In the genomic region with DNA sequence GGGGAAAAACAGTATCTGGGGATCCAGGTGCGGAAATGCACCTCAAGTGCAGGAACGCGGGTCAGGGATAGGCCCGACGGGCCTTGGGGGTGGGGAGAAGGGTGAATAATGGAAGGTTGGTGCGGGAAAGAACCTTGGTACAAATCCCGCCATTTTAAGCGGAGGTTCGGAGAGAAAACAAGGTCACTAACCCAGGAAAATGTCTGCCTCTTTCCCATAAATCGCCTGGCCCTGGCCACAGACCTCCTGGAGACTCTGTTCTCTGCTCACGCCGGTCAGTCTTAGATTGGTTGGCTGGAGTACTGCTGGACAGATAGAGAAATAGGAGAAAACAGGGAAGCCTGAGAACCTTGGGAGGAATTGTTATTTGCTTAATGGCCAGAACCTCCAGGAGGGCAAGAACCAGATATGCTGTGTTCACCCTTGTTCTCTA, we compare ENCODE assay signal across 8 cellular contexts.
A peak's percentile ranks its signal among the peaks of the same experiment; 100 is the strongest.
DNase-seq lines count a peak whose midpoint lies in the region; ATAC-seq and TF ChIP-seq lines count a peak whose summit lies in the region.

No MANE protein-coding gene starts in this region.

- H3K27me3 Mint-ChIP-seq in dendritic cell treated with granulocyte-macrophage colony-stimulating factor and Interleukin-4, amounts not matched to agents 40 ng/mL and 50 ng/mL, for 4 days: no peaks in the 10 kb centered on the region

- H3K36me3 Mint-ChIP-seq in dendritic cell treated with granulocyte-macrophage colony-stimulating factor and Interleukin-4, amounts not matched to agents 40 ng/mL and 50 ng/mL, for 4 days (ENCODE audit: low read depth): peaks cover 13% of the 10 kb centered on the region

- no peak for DNase-seq in DND-41
- DNase-seq in NCI-H748 (lab: John Stamatoyannopoulos, UW; ENCODE audit: unreplicated experiment): peak; percentile 76
- DNase-seq in SIG-M5 (lab: John Stamatoyannopoulos, UW): no peak
- no peak for DNase-seq in iPS-NIHi7 (ENCODE audit: extremely low spot score)

- no peak for TF ChIP-seq CTCF in DND-41 (IDR thresholded peaks at IDR 0.05; ENCODE audit: borderline replicate concordance, extremely low read depth, low read length, poor library complexity, severe bottlenecking)

- peak overlapping the region; percentile 94 for H3K9ac ChIP-seq in DND-41 (ENCODE audit: low read depth, low read length)

- H3K4me2 ChIP-seq in DND-41 (ENCODE audit: insufficient read depth, low read length): peak overlapping the region; percentile 65

- peaks cover 49% of the 10 kb centered on the region for H3K79me2 ChIP-seq in DND-41 (ENCODE audit: insufficient read depth, low read length)

- peak overlapping the region; percentile 96 for H3K4me3 Mint-ChIP-seq in dendritic cell treated with granulocyte-macrophage colony-stimulating factor and Interleukin-4, amounts not matched to agents 40 ng/mL and 50 ng/mL, for 4 days

- peak overlapping the region; percentile 98 for H2AFZ ChIP-seq in DND-41 (ENCODE audit: low read depth, low read length)

- H3K27me3 ChIP-seq in DND-41 (ENCODE audit: insufficient read depth, low read length, poor library complexity) (no peaks in the 10 kb centered on the region), muscle layer of duodenum (ENCODE audit: low read depth, low read length) (no peaks in the 10 kb centered on the region)

- ATAC-seq in DND-41 (ENCODE audit: insufficient read depth, low read depth) (no peak), GM19351 (IDR thresholded peaks at IDR 0.05; ENCODE audit: unreplicated experiment) (no peak), HG03097 (IDR thresholded peaks at IDR 0.05; ENCODE audit: low FRiP score, unreplicated experiment) (no peak)

- no peaks in the 10 kb centered on the region for H3K9me3 ChIP-seq in DND-41 (ENCODE audit: insufficient read depth, low read length, severe bottlenecking)
- no peaks in the 10 kb centered on the region for H3K9me3 ChIP-seq in muscle layer of duodenum (ENCODE audit: control insufficient read depth in 1 of 2, low read length in 2 of 2)

- peaks cover 42% of the 10 kb centered on the region for H3K4me1 ChIP-seq in DND-41 (ENCODE audit: insufficient read depth, low read length)
- peaks cover 19 to 27% of the 10 kb centered on the region in 2 donors for H3K4me1 ChIP-seq in muscle layer of duodenum (ENCODE audit: control insufficient read depth in 1 of 2, insufficient read depth in 2 of 2, low read length in 2 of 2)

- no peaks in the 10 kb centered on the region; the same call in 1 of the 2 replicates for H3K36me3 ChIP-seq in DND-41 (ENCODE audit: insufficient read depth, low read length)
- H3K36me3 ChIP-seq in muscle layer of duodenum (ENCODE audit: control insufficient read depth in 1 of 2, insufficient read depth in 2 of 2, low read length in 2 of 2): peaks cover 0 to 5% of the 10 kb centered on the region in 2 donors

- peaks cover 5% of the 10 kb centered on the region; the same call in 1 of the 2 replicates for H4K20me1 ChIP-seq in DND-41 (ENCODE audit: insufficient read depth, low read length)

- intact Hi-C loops in dendritic cell treated with granulocyte-macrophage colony-stimulating factor and Interleukin-4, amounts not matched to agents 40 ng/mL and 50 ng/mL, for 4 days (cut with micrococcal nuclease): loop anchor here (10.0 kb wide), 1 partner anchor 129 kb away; no protein-coding TSS in a partner anchor

- H3K27ac ChIP-seq in DND-41 (ENCODE audit: low read length): peak overlapping the region; percentile 98
- H3K27ac ChIP-seq in muscle layer of duodenum (ENCODE audit: low read length): peak overlapping the region; percentile 96

- H3K27ac Mint-ChIP-seq in dendritic cell treated with granulocyte-macrophage colony-stimulating factor and Interleukin-4, amounts not matched to agents 40 ng/mL and 50 ng/mL, for 4 days: peak overlapping the region; percentile 99

- H3K9me3 Mint-ChIP-seq in dendritic cell treated with granulocyte-macrophage colony-stimulating factor and Interleukin-4, amounts not matched to agents 40 ng/mL and 50 ng/mL, for 4 days: no peaks in the 10 kb centered on the region

- H3K4me3 ChIP-seq in DND-41 (ENCODE audit: low read depth in 1 of 2, low read length in 2 of 2): peak overlapping the region in 1 of 2 experiments; percentile 90; a peak in 2 of 4 replicates
- peak overlapping the region; percentile 71 to 85 for H3K4me3 ChIP-seq in muscle layer of duodenum (ENCODE audit: low read depth in 1 of 2, low read length in 2 of 2)

- H3K4me1 Mint-ChIP-seq in dendritic cell treated with granulocyte-macrophage colony-stimulating factor and Interleukin-4, amounts not matched to agents 40 ng/mL and 50 ng/mL, for 4 days (ENCODE audit: low read depth): peaks cover 62% of the 10 kb centered on the region
